In the genomic region with DNA sequence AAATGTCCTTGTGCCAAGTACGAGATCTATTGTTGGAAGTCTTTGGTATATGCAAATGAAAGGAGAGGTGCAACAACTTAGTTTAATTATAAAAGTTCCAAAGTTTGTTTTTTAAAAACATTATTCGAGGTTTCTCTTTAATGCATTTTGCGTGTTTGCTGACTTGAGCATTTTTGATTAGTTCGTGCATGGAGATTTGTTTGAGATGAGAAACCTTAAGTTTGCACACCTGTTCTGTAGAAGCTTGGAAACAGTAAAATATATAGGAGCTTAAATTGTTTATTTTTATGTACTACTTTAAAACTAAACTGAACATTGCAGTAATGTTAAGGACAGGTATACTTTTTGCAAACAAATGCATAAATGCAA, we compare ENCODE assay signal across 11 cellular contexts. TPM values are rescaled to one million over a fixed set of nuclear protein-coding genes. Genes with fewer than 3 reads are reported as not detected.
DNase-seq lines count a peak whose midpoint lies in the region; ATAC-seq and TF ChIP-seq lines count a peak whose summit lies in the region.
"Had no signal": no experiment of that assay in that cellular context is flagged by ENCODE, and none has a peak within 500 bp of the region (broad histone marks: within the 10 kb centered on the region; RNA-seq: fewer than 3 reads in every experiment).

No MANE protein-coding gene starts in this region.

- CTCF ChIA-PET in activated CD8-positive, alpha-beta T cell treated with anti-CD3 and anti-CD28 coated beads for 36 hours (lab: Charles Lee), result interaction anchor here (1.0 to 4.7 kb wide), 6 partner anchors 11 to 223 kb away, joined by 3 to 28 read pairs (median 4); no protein-coding TSS in a partner anchor

- H3K36me3 ChIP-seq in gastroesophageal sphincter, result peaks cover 0 to 15% of the 10 kb centered on the region in 2 donors

- peaks cover 52% of the 10 kb centered on the region for H3K27me3 Mint-ChIP-seq in T-helper 1 cell treated with Interleukin-12 subunit alpha and Interleukin-12 subunit beta and Interleukin-4 antibody, amounts not matched to agents 30 μg/mL and 1 μg/mL, for 36 hours (ENCODE audit: low read depth)
- H3K27me3 Mint-ChIP-seq in activated CD8-positive, alpha-beta T cell treated with anti-CD3 and anti-CD28 coated beads for 36 hours, result peaks cover 31% of the 10 kb centered on the region

- no peak for TF ChIP-seq EP300 in gastroesophageal sphincter (IDR thresholded peaks at IDR 0.05)

- ATAC-seq in activated CD8-positive, alpha-beta T cell treated with anti-CD3 and anti-CD28 coated beads for 36 hours, result no peak
- no peak for ATAC-seq in gastroesophageal sphincter
- no peak for ATAC-seq in GM18519 (IDR thresholded peaks at IDR 0.05; ENCODE audit: low FRiP score, unreplicated experiment)

- TF ChIP-seq POLR2A in gastroesophageal sphincter (IDR thresholded peaks at IDR 0.05), result no peak

- POLR2A ChIA-PET in activated CD8-positive, alpha-beta T cell treated with anti-CD3 and anti-CD28 coated beads for 36 hours (lab: Charles Lee), result interaction anchor here (1.7 kb wide), 1 partner anchor 20 kb away, joined by 3 read pairs; no protein-coding TSS in a partner anchor

- H3K9me3 Mint-ChIP-seq in T-helper 1 cell treated with Interleukin-12 subunit alpha and Interleukin-12 subunit beta and Interleukin-4 antibody, amounts not matched to agents 30 μg/mL and 1 μg/mL, for 36 hours, result peaks cover 18% of the 10 kb centered on the region
- H3K9me3 Mint-ChIP-seq in activated CD8-positive, alpha-beta T cell treated with anti-CD3 and anti-CD28 coated beads for 36 hours, result peaks cover 6% of the 10 kb centered on the region

- peaks cover 0 to 5% (median 0%) of the 10 kb centered on the region in 3 donors for H3K9me3 ChIP-seq in gastroesophageal sphincter

- 24 to 38% methylated on average over 4 of the region's 4 CpGs for WGBS in gastroesophageal sphincter (ENCODE audit: low coverage in 1 of 2), 2 donors

- H3K27ac Mint-ChIP-seq in T-helper 1 cell treated with Interleukin-12 subunit alpha and Interleukin-12 subunit beta and Interleukin-4 antibody, amounts not matched to agents 30 μg/mL and 1 μg/mL, for 36 hours, result no peak overlapping the region
- no peak overlapping the region for H3K27ac Mint-ChIP-seq in activated CD8-positive, alpha-beta T cell treated with anti-CD3 and anti-CD28 coated beads for 36 hours

- peak overlapping the region in 3 of 4 donors; percentile 25 to 93 (median 90) for H3K27ac ChIP-seq in gastroesophageal sphincter
- no peak overlapping the region for H3K27ac ChIP-seq in skin epidermis
- H3K27ac ChIP-seq: epithelial cell of prostate had no signal

- H3K4me1 ChIP-seq in gastroesophageal sphincter, result peaks cover 0 to 26% (median 0%) of the 10 kb centered on the region in 3 donors

- H3K36me3 Mint-ChIP-seq in T-helper 1 cell treated with Interleukin-12 subunit alpha and Interleukin-12 subunit beta and Interleukin-4 antibody, amounts not matched to agents 30 μg/mL and 1 μg/mL, for 36 hours (ENCODE audit: low read depth), result peaks cover 24% of the 10 kb centered on the region
- peaks cover 13% of the 10 kb centered on the region for H3K36me3 Mint-ChIP-seq in activated CD8-positive, alpha-beta T cell treated with anti-CD3 and anti-CD28 coated beads for 36 hours (ENCODE audit: low read depth)

- H3K4me3 ChIP-seq in gastroesophageal sphincter, result peak overlapping the region; percentile 69
- peak overlapping the region; percentile 29 to 66 (median 50) for H3K4me3 ChIP-seq in skin epidermis

- no peak for DNase-seq in T-helper 1 cell
- no peak for DNase-seq in activated CD8-positive, alpha-beta T cell treated with anti-CD3 and anti-CD28 coated beads for 36 hours
- no peak for DNase-seq in NCI-H1105 treated with DMSO at 0.1 percent for 48 hours (lab: John Stamatoyannopoulos, UW)
- no peak for DNase-seq in EL
- DNase-seq: NCI-H1694 treated with DMSO at 0.1 percent for 48 hours had no signal

- H3K4me1 Mint-ChIP-seq in T-helper 1 cell treated with Interleukin-12 subunit alpha and Interleukin-12 subunit beta and Interleukin-4 antibody, amounts not matched to agents 30 μg/mL and 1 μg/mL, for 36 hours (ENCODE audit: low read depth), result peaks cover 34% of the 10 kb centered on the region
- H3K4me1 Mint-ChIP-seq in activated CD8-positive, alpha-beta T cell treated with anti-CD3 and anti-CD28 coated beads for 36 hours (ENCODE audit: low read depth), result peaks cover 29% of the 10 kb centered on the region

- H3K4me3 Mint-ChIP-seq in T-helper 1 cell treated with Interleukin-12 subunit alpha and Interleukin-12 subunit beta and Interleukin-4 antibody, amounts not matched to agents 30 μg/mL and 1 μg/mL, for 36 hours, result peak overlapping the region; percentile 83
- peak overlapping the region; percentile 79 for H3K4me3 Mint-ChIP-seq in activated CD8-positive, alpha-beta T cell treated with anti-CD3 and anti-CD28 coated beads for 36 hours
- H3K4me3 Mint-ChIP-seq: neural crest cell had no signal

- intact Hi-C loops in activated CD8-positive, alpha-beta T cell treated with anti-CD3 and anti-CD28 coated beads for 36 hours (cut with micrococcal nuclease), result loop anchor here (5.0 kb wide), 1 partner anchor 36 kb away; no protein-coding TSS in a partner anchor

- no peak for TF ChIP-seq CTCF in activated CD8-positive, alpha-beta T cell treated with anti-CD3 and anti-CD28 coated beads for 36 hours (IDR thresholded peaks at IDR 0.05)
- no peak for TF ChIP-seq CTCF in gastroesophageal sphincter (IDR thresholded peaks at IDR 0.05)

- H3K27me3 ChIP-seq in gastroesophageal sphincter, result peaks cover 5% of the 10 kb centered on the region

RNA-seq across cellular contexts. Expression of gene HSPA2, which starts 2.3 kb away (rescaled TPM):
- 1 to 10 TPM; 2.9 to 3.6 TPM for total RNA-seq in activated CD8-positive, alpha-beta T cell treated with anti-CD3 and anti-CD28 coated beads for 36 hours
- total RNA-seq in gastroesophageal sphincter, result 100 to 1,000 TPM; 138 to 388 (median 225) TPM

RNA-seq across cellular contexts. Expression of gene PPP1R36, which starts 6.9 kb away (rescaled TPM):
- total RNA-seq in activated CD8-positive, alpha-beta T cell treated with anti-CD3 and anti-CD28 coated beads for 36 hours, result under 1 TPM in 1 of 2 experiments, not detected in 1; 0.29 TPM
- total RNA-seq in gastroesophageal sphincter, result 1 to 10 TPM in 3 of 4 donors, not detected in 1; 1.3 to 2.8 (median 1.9) TPM

RNA-seq across cellular contexts. Expression of gene ZBTB1, which starts 38.3 kb away (rescaled TPM):
- total RNA-seq in activated CD8-positive, alpha-beta T cell treated with anti-CD3 and anti-CD28 coated beads for 36 hours, result 10 to 100 TPM; 64.7 to 67.8 TPM
- total RNA-seq in gastroesophageal sphincter, result 10 to 100 TPM; 39.8 to 71.1 (median 44.5) TPM

RNA-seq across cellular contexts. Expression of gene ZBTB25, which starts 39.2 kb away (rescaled TPM):
- total RNA-seq in activated CD8-positive, alpha-beta T cell treated with anti-CD3 and anti-CD28 coated beads for 36 hours, result 10 to 100 TPM; 58.6 to 58.8 TPM
- 10 to 100 TPM in 2 of 4 donors, 1 to 10 TPM in 2; 7.4 to 12.5 (median 9.8) TPM for total RNA-seq in gastroesophageal sphincter

Comparison
In these comparisons a context has a peak if more than half of its experiments do, and no peak if none do; other contexts are left out.
1. H3K27ac ChIP-seq: peak in gastroesophageal sphincter (3 of 4); none in skin epidermis (0 of 21).
2. RNA of gene HSPA2, which starts 2.3 kb away (total RNA-seq): 138 to 388 TPM in gastroesophageal sphincter; 2.9 to 3.6 TPM in activated CD8-positive, alpha-beta T cell treated with anti-CD3 and anti-CD28 coated beads for 36 hours; every median in the first group is over 10 times any median in the second.